In genomic region chr11:117428186-117428855, GRCh38 we compare ENCODE assay signal across 21 cellular contexts.
"Had no signal": no experiment of that assay in that cellular context is flagged by ENCODE, and none has a peak within 500 bp of the region (broad histone marks: within the 10 kb centered on the region; RNA-seq: fewer than 3 reads in every experiment).

No MANE protein-coding gene starts in this region.

- H3K27ac Mint-ChIP-seq: activated CD4-positive, alpha-beta T cell treated with anti-CD3 and anti-CD28 coated beads for 36 hours; activated naive CD4-positive, alpha-beta T cell treated with anti-CD3 and anti-CD28 coated beads, Interleukin-2, amount 10 ng/mL, durations not matched to agents 7 days and 5 days; activated naive CD8-positive, alpha-beta T cell treated with anti-CD3 and anti-CD28 coated beads, Interleukin-2, amount 10 ng/mL, durations not matched to agents 7 days and 5 days; activated T-helper 1 cell treated with anti-CD3 and anti-CD28 coated beads, Interleukin-12 subunit alpha, Interleukin-12 subunit beta, Interleukin-2, Interleukin-4 antibody, amounts not matched to agents 30 ng/mL and 10 ng/mL and 1 ng/mL, durations not matched to agents 14 hours and 24 hours and 36 hours; mesothelial cell of epicardium; T-cell; T-helper 2 cell treated with Interferon-gamma antibody and Interleukin-4, amounts not matched to agents 5 μg/mL and 100 μg/mL, for 36 hours; type B pancreatic cell had no signal

- H3K4me3 ChIP-seq: esophagus squamous epithelium, heart right ventricle, left ventricle myocardium inferior, vagina had no signal

- H3K9me3 Mint-ChIP-seq: activated naive CD4-positive, alpha-beta T cell treated with anti-CD3 and anti-CD28 coated beads, Interleukin-2, amount 10 ng/mL, durations not matched to agents 7 days and 5 days; activated naive CD8-positive, alpha-beta T cell treated with anti-CD3 and anti-CD28 coated beads, Interleukin-2, amount 10 ng/mL, durations not matched to agents 7 days and 5 days; activated T-helper 1 cell treated with anti-CD3 and anti-CD28 coated beads, Interleukin-12 subunit alpha, Interleukin-12 subunit beta, Interleukin-2, Interleukin-4 antibody, amounts not matched to agents 30 ng/mL and 10 ng/mL and 1 ng/mL, durations not matched to agents 14 hours and 24 hours and 36 hours; mesothelial cell of epicardium; naive B cell; T-cell; T-helper 2 cell treated with Interferon-gamma antibody and Interleukin-4, amounts not matched to agents 5 μg/mL and 100 μg/mL, for 36 hours; type B pancreatic cell had no signal

- H3K27ac ChIP-seq: esophagus squamous epithelium, heart right ventricle, left ventricle myocardium inferior, vagina had no signal

- H3K36me3 ChIP-seq: esophagus squamous epithelium, left ventricle myocardium inferior, vagina had no signal

- H3K27me3 Mint-ChIP-seq: activated CD4-positive, alpha-beta T cell treated with anti-CD3 and anti-CD28 coated beads for 36 hours; activated naive CD8-positive, alpha-beta T cell treated with anti-CD3 and anti-CD28 coated beads, Interleukin-2, amount 10 ng/mL, durations not matched to agents 7 days and 5 days had no signal

- DNase-seq: activated CD4-positive, alpha-beta T cell treated with anti-CD3 and anti-CD28 coated beads for 36 hours; activated CD4-positive, alpha-beta T cell treated with anti-CD3 and anti-CD28 coated beads, Interleukin-2, amount 50 U/mL, for 4 hours; activated CD4-positive, CD25-positive, alpha-beta regulatory T cell; activated effector memory CD4-positive, alpha-beta T cell treated with anti-CD3 and anti-CD28 coated beads, Interleukin-2, amount 50 U/mL, for 16 hours; activated naive CD4-positive, alpha-beta T cell treated with anti-CD3 and anti-CD28 coated beads, Interleukin-2, amount 10 ng/mL, durations not matched to agents 7 days and 5 days; activated naive CD8-positive, alpha-beta T cell treated with anti-CD3 and anti-CD28 coated beads, Interleukin-2, amount 10 ng/mL, durations not matched to agents 7 days and 5 days; amniotic stem cell; esophagus squamous epithelium; foreskin melanocyte; heart right ventricle; left ventricle myocardium inferior; naive B cell; occipital lobe; right cardiac atrium; stimulated activated naive CD4-positive, alpha-beta T cell treated with Interleukin-2 at 50 U/mL for 16 hours; T-cell had no signal

- H3K36me3 Mint-ChIP-seq: activated naive CD4-positive, alpha-beta T cell treated with anti-CD3 and anti-CD28 coated beads, Interleukin-2, amount 10 ng/mL, durations not matched to agents 7 days and 5 days; activated naive CD8-positive, alpha-beta T cell treated with anti-CD3 and anti-CD28 coated beads, Interleukin-2, amount 10 ng/mL, durations not matched to agents 7 days and 5 days; mesothelial cell of epicardium; naive B cell; T-cell; type B pancreatic cell had no signal

- ATAC-seq: activated CD4-positive, alpha-beta T cell treated with anti-CD3 and anti-CD28 coated beads for 36 hours; heart right ventricle; right cardiac atrium; T-cell had no signal

- H3K4me3 Mint-ChIP-seq: activated CD4-positive, alpha-beta T cell treated with anti-CD3 and anti-CD28 coated beads for 36 hours; activated naive CD4-positive, alpha-beta T cell treated with anti-CD3 and anti-CD28 coated beads, Interleukin-2, amount 10 ng/mL, durations not matched to agents 7 days and 5 days; activated naive CD8-positive, alpha-beta T cell treated with anti-CD3 and anti-CD28 coated beads, Interleukin-2, amount 10 ng/mL, durations not matched to agents 7 days and 5 days; activated T-helper 1 cell treated with anti-CD3 and anti-CD28 coated beads, Interleukin-12 subunit alpha, Interleukin-12 subunit beta, Interleukin-2, Interleukin-4 antibody, amounts not matched to agents 30 ng/mL and 10 ng/mL and 1 ng/mL, durations not matched to agents 14 hours and 24 hours and 36 hours; mesothelial cell of epicardium; naive B cell; T-cell; T-helper 2 cell treated with Interferon-gamma antibody and Interleukin-4, amounts not matched to agents 5 μg/mL and 100 μg/mL, for 36 hours; type B pancreatic cell had no signal

- H3K4me1 Mint-ChIP-seq: activated naive CD4-positive, alpha-beta T cell treated with anti-CD3 and anti-CD28 coated beads, Interleukin-2, amount 10 ng/mL, durations not matched to agents 7 days and 5 days had no signal

- H3K27me3 ChIP-seq: vagina had no signal

- H3K9me3 ChIP-seq: esophagus squamous epithelium, heart right ventricle, left ventricle myocardium inferior, vagina had no signal
